ENCODE assay signal across 8 cellular contexts in genomic region chr1:15994590-15995351, GRCh38. TPM values are rescaled to one million over a fixed set of nuclear protein-coding genes. Genes with fewer than 3 reads are reported as not detected.
DNase-seq lines count a peak whose midpoint lies in the region; ATAC-seq and TF ChIP-seq lines count a peak whose summit lies in the region.

No MANE protein-coding gene starts in this region.

- H3K27me3 ChIP-seq in right cardiac atrium (ENCODE audit: control insufficient read depth, insufficient read depth) (no peaks in the 10 kb centered on the region), spleen (replicated peaks in 1 of 7) (no peaks in the 10 kb centered on the region)

- peak; percentile 16 to 69 for DNase-seq in SHP77 (lab: John Stamatoyannopoulos, UW)
- DNase-seq in SHP77 treated with DMSO at 0.1 percent for 48 hours (lab: John Stamatoyannopoulos, UW) = no peak
- DNase-seq in RWPE1 (ENCODE audit: low spot score) = peak; percentile 57
- DNase-seq in activated naive CD8-positive, alpha-beta T cell treated with anti-CD3 and anti-CD28 coated beads, Interleukin-2, amount 50 U/mL, for 24 hours = peak; percentile 64
- DNase-seq in right cardiac atrium = peak; percentile 78 to 87 (median 83)
- DNase-seq in spleen = peak; percentile 86
- no peak for DNase-seq in kidney glomerular epithelial cell (lab: John Stamatoyannopoulos, UW)

- ATAC-seq in activated naive CD8-positive, alpha-beta T cell treated with anti-CD3 and anti-CD28 coated beads, Interleukin-2, amount 50 U/mL, for 24 hours = peak; percentile 74
- ATAC-seq in right cardiac atrium (peak; percentile 84 to 85), HG02852 (IDR thresholded peaks at IDR 0.05; ENCODE audit: unreplicated experiment) (no peak)

- CTCF ChIA-PET in RWPE1 (lab: Yijun Ruan, JAX) = interaction anchor here (0.5 to 1.0 kb wide), 11 partner anchors 9 to 265 kb away, joined by 3 to 8 read pairs (median 4); no protein-coding TSS in a partner anchor

- no peaks in the 10 kb centered on the region for H3K9me3 ChIP-seq in right cardiac atrium (ENCODE audit: control insufficient read depth, low read length)
- H3K9me3 ChIP-seq in spleen = no peaks in the 10 kb centered on the region

- no peak overlapping the region for H3K27ac Mint-ChIP-seq in activated naive CD8-positive, alpha-beta T cell treated with anti-CD3 and anti-CD28 coated beads, Interleukin-2, amount 50 U/mL, for 24 hours

- no peak overlapping the region for H3K4me3 ChIP-seq in right cardiac atrium (ENCODE audit: low read length)
- H3K4me3 ChIP-seq in spleen = no peak overlapping the region

- H3K4me1 Mint-ChIP-seq in activated naive CD8-positive, alpha-beta T cell treated with anti-CD3 and anti-CD28 coated beads, Interleukin-2, amount 50 U/mL, for 24 hours = no peaks in the 10 kb centered on the region

- intact Hi-C loops in right cardiac atrium (cut with DNase I) = loop anchor here (5.0 to 10.0 kb wide), 3 partner anchors 180 to 202 kb away; no protein-coding TSS in a partner anchor
- intact Hi-C loops in spleen (cut with DNase I; ENCODE audit: low total_unique reads) = loop anchor here (5.0 kb wide), 1 partner anchor 202 kb away; no protein-coding TSS in a partner anchor

- no peak for TF ChIP-seq POLR2A in spleen (IDR thresholded peaks at IDR 0.05)

- no peaks in the 10 kb centered on the region for H3K36me3 ChIP-seq in spleen

- no peaks in the 10 kb centered on the region for H3K36me3 Mint-ChIP-seq in activated naive CD8-positive, alpha-beta T cell treated with anti-CD3 and anti-CD28 coated beads, Interleukin-2, amount 50 U/mL, for 24 hours (ENCODE audit: low read depth)

- TF ChIP-seq CTCF in RWPE1 (conservative IDR thresholded peaks at IDR 0.05; ENCODE audit: low read depth) (peak; percentile 80), spleen (IDR thresholded peaks at IDR 0.05 in 8 of 11, conservative IDR thresholded peaks at IDR 0.05 in 3 of 11) (peak; percentile 64 to 95 (median 83))

- no peaks in the 10 kb centered on the region for H3K9me3 Mint-ChIP-seq in activated naive CD8-positive, alpha-beta T cell treated with anti-CD3 and anti-CD28 coated beads, Interleukin-2, amount 50 U/mL, for 24 hours

- no peaks in the 10 kb centered on the region for H3K4me1 ChIP-seq in right cardiac atrium (ENCODE audit: control insufficient read depth, insufficient read depth, low read length)
- H3K4me1 ChIP-seq in spleen = no peaks in the 10 kb centered on the region

- no peak overlapping the region for H3K27ac ChIP-seq in RWPE1
- no peak overlapping the region for H3K27ac ChIP-seq in right cardiac atrium (ENCODE audit: low read length)
- H3K27ac ChIP-seq in spleen = no peak overlapping the region

- H3K27me3 Mint-ChIP-seq in activated naive CD8-positive, alpha-beta T cell treated with anti-CD3 and anti-CD28 coated beads, Interleukin-2, amount 50 U/mL, for 24 hours = peaks cover 3% of the 10 kb centered on the region

- 61% methylated on average over 11 of the region's 11 CpGs for WGBS in right cardiac atrium
- 62 to 82% (median 72%) methylated on average over 7 to 11 of the region's 11 CpGs for WGBS in spleen, 5 donors

- H3K4me3 Mint-ChIP-seq in activated naive CD8-positive, alpha-beta T cell treated with anti-CD3 and anti-CD28 coated beads, Interleukin-2, amount 50 U/mL, for 24 hours = no peak overlapping the region

- POLR2A ChIA-PET in RWPE1 (lab: Yijun Ruan, JAX; ENCODE audit: low non-redundant PET) = no interaction called here

RNA-seq across cellular contexts. Expression of gene SRARP, which starts 9.3 kb away (rescaled TPM):
- total RNA-seq in right cardiac atrium (under 1 TPM in 3 of 4 donors, not detected in 1; 0.09 to 0.37 (median 0.14) TPM), spleen (not detected)
- polyA plus RNA-seq in right cardiac atrium (0.77 TPM), spleen (not detected)

RNA-seq across cellular contexts. Expression of gene ZBTB17, which starts 18.9 kb away (rescaled TPM):
- total RNA-seq in right cardiac atrium (10 to 100 TPM; 22.8 to 27.0 (median 24.0) TPM), spleen (10 to 100 TPM; 36.8 to 73.4 (median 52.1) TPM)
- polyA plus RNA-seq in right cardiac atrium (22.1 TPM), spleen (100 to 1,000 TPM in 2 of 3 donors, 10 to 100 TPM in 1; 46.5 to 139 (median 111) TPM)

RNA-seq across cellular contexts. Expression of gene HSPB7, which starts 23.1 kb away (rescaled TPM):
- 1,000 to 10,000 TPM; 2,213 to 3,018 (median 2,419) TPM for total RNA-seq in right cardiac atrium
- polyA plus RNA-seq in right cardiac atrium = 3,985 TPM
- total RNA-seq in spleen = 1 to 10 TPM in 6 of 7 donors, under 1 TPM in 1; 0.60 to 3.7 (median 2.2) TPM
- 1 to 10 TPM; 2.3 to 8.1 (median 4.2) TPM for polyA plus RNA-seq in spleen

RNA-seq across cellular contexts. Expression of gene CLCNKA, which starts 27.1 kb away (rescaled TPM):
- under 1 TPM; 0.31 to 0.93 (median 0.64) TPM for total RNA-seq in right cardiac atrium
- polyA plus RNA-seq in right cardiac atrium = 0.52 TPM
- under 1 TPM in 3 of 7 donors, not detected in 4; 0.22 to 0.46 (median 0.37) TPM for total RNA-seq in spleen
- polyA plus RNA-seq in spleen = under 1 TPM; 0.19 to 0.50 (median 0.20) TPM

RNA-seq across cellular contexts. Expression of gene CLCNKB, which starts 48.8 kb away (rescaled TPM):
- total RNA-seq in right cardiac atrium (1 to 10 TPM; 1.9 to 4.7 (median 4.1) TPM), spleen (under 1 TPM in 1 of 7 donors, not detected in 6; 0.13 TPM)
- polyA plus RNA-seq in right cardiac atrium (3.4 TPM), spleen (under 1 TPM; 0.04 to 0.10 (median 0.06) TPM)

Comparison
In these comparisons a context has a peak if more than half of its experiments do, and no peak if none do; other contexts are left out.
1. DNase-seq: peak in SHP77 (2 of 2), RWPE1 (single experiment), activated naive CD8-positive, alpha-beta T cell treated with anti-CD3 and anti-CD28 coated beads, Interleukin-2, amount 50 U/mL, for 24 hours (single experiment), right cardiac atrium (3 of 3) and spleen (single experiment); none in SHP77 treated with DMSO at 0.1 percent for 48 hours (single experiment) and kidney glomerular epithelial cell (single experiment).
2. RNA of gene HSPB7, which starts 23.1 kb away (total RNA-seq): 2,213 to 3,018 TPM in right cardiac atrium; 0.60 to 3.7 TPM in spleen; every median in the first group is over 100 times any median in the second.